Comparison of ENCODE assay signal across 14 cellular contexts in the genomic region with DNA sequence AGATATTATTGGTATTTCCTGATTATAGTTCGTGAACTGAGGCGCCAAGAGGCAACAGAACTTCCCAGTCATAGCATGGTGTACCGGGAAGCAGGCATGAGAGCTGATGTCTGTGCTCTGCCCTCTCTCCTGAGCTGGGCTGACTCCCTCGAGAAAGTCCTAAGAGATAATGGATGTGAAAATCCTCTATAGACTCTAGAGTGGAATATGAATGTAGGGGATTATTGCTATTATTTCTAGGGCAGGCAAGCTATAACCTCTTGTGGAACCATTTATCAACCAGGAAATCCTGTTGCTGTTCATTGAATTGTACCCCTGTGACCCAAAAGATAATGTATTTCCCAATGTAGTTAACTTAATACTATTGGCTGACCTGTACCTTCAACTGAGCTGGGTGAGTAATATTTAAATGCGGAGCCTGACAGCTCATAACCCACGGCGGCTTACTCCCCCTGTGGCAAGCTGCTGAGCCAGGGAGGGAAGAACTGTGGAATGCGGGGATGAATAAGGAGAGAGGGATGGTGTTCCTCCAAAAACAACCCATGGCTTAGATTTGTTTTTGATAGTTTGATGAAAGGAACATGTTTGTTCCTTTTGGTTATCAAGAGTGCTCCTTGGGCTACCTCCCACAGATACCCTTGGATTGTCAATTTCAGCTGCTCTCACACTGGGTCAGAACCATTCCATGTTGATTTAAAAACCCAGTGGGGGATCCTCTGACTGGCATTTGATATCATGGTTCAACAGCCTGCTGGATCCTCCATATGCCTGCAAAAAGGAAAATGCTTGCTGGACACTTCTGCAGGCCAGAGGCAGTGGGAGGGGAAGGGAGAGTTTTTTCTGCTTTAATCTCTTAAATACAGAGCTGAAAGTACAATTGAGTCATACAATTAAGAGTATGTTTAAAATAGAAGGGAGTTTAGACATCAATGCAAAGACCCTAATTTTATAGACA.
A peak's percentile ranks its signal among the peaks of the same experiment; 100 is the strongest.
DNase-seq lines count a peak whose midpoint lies in the region; ATAC-seq, FAIRE-seq and TF ChIP-seq lines count a peak whose summit lies in the region.
"Had no signal": no experiment of that assay in that cellular context is flagged by ENCODE, and none has a peak within 500 bp of the region (broad histone marks: within the 10 kb centered on the region; RNA-seq: fewer than 3 reads in every experiment).

No MANE protein-coding gene starts in this region.

- H3K4me2 ChIP-seq in astrocyte (ENCODE audit: low read length), result peak overlapping the region; percentile 67

- H3K4me3 ChIP-seq in breast epithelium, result no peak overlapping the region
- H3K4me3 ChIP-seq in astrocyte (ENCODE audit: insufficient read depth, low read depth, low read length), result no peak overlapping the region

- no peak overlapping the region for H3K4me3 Mint-ChIP-seq in MCF 10A (ENCODE audit: unreplicated experiment)
- no peak overlapping the region for H3K4me3 Mint-ChIP-seq in astrocyte (ENCODE audit: unreplicated experiment)
- H3K4me3 Mint-ChIP-seq: activated B cell treated with CpG ODN at 0.5 μM for 24 hours; activated T-helper 17 cell treated with anti-CD3 and anti-CD28 coated beads, Interleukin-2, amount 50 U/mL, for 72 hours had no signal

- H3K4me1 Mint-ChIP-seq in MCF 10A (ENCODE audit: insufficient read depth, unreplicated experiment) (peaks cover 6% of the 10 kb centered on the region), astrocyte (ENCODE audit: low read depth, unreplicated experiment) (peaks cover 17% of the 10 kb centered on the region)
- H3K4me1 Mint-ChIP-seq: activated B cell treated with CpG ODN at 0.5 μM for 24 hours; activated T-helper 17 cell treated with anti-CD3 and anti-CD28 coated beads, Interleukin-2, amount 50 U/mL, for 72 hours had no signal

- no peaks in the 10 kb centered on the region for H4K20me1 ChIP-seq in astrocyte (ENCODE audit: insufficient read depth, low read length)

- H3K36me3 Mint-ChIP-seq in MCF 10A (ENCODE audit: insufficient read depth, unreplicated experiment) (peaks cover 6% of the 10 kb centered on the region), astrocyte (ENCODE audit: low read depth, unreplicated experiment) (no peaks in the 10 kb centered on the region)

- H3K27me3 Mint-ChIP-seq in MCF 10A (ENCODE audit: insufficient read depth, unreplicated experiment) (no peaks in the 10 kb centered on the region), astrocyte (ENCODE audit: low read depth, unreplicated experiment) (no peaks in the 10 kb centered on the region)
- H3K27me3 Mint-ChIP-seq: activated B cell treated with CpG ODN at 0.5 μM for 24 hours had no signal

- no TSS peak for BruUV-seq in MCF 10A (replicated peaks; lab: Mats Ljungman, UMichigan)

- peak; percentile 93 for FAIRE-seq in astrocyte (lab: Jason Lieb, UNC)
- FAIRE-seq: A204.1 had no signal

- no peak for TF ChIP-seq CTCF in MCF 10A (IDR thresholded peaks at IDR 0.05; ENCODE audit: unreplicated experiment)
- no peak for TF ChIP-seq CTCF in breast epithelium (IDR thresholded peaks at IDR 0.05)
- TF ChIP-seq CTCF in astrocyte (IDR thresholded peaks at IDR 0.05; ENCODE audit: insufficient read depth, low read depth, low read length), result no peak

- H3K9ac ChIP-seq in astrocyte (ENCODE audit: low read length), result peak overlapping the region; percentile 29

- DNase-seq in MCF 10A (ENCODE audit: unreplicated experiment) (peak; percentile 68), breast epithelium (ENCODE audit: low spot score in 2 of 2) (no peak), astrocyte (ENCODE audit: low read depth) (peak; percentile 80), head of caudate nucleus (peak in 26 of 42 donors; percentile 5 to 78 (median 46)), stromal cell of bone marrow (ENCODE audit: low read depth) (peak; percentile 78), GF-D8 (lab: John Stamatoyannopoulos, UW) (no peak)
- no peak for DNase-seq in activated CD4-positive, alpha-beta T cell treated with anti-CD3 and anti-CD28 coated beads for 48 hours
- DNase-seq: activated B cell treated with CpG ODN at 0.5 μM for 24 hours; effector CD8-positive, alpha-beta T cell; left colon; NCI-H1930 had no signal

- no peaks in the 10 kb centered on the region for H3K27me3 ChIP-seq in breast epithelium
- no peaks in the 10 kb centered on the region for H3K27me3 ChIP-seq in astrocyte (ENCODE audit: insufficient read depth, low read length)

- POLR2A ChIA-PET in MCF 10A (lab: Yijun Ruan, JAX), result interaction anchor here (0.5 to 0.6 kb wide), 2 partner anchors 10 to 30 kb away, joined by 3 to 4 read pairs; no protein-coding TSS in a partner anchor

- H2AFZ ChIP-seq in astrocyte (ENCODE audit: low read depth, low read length), result peak overlapping the region; percentile 3

- no peaks in the 10 kb centered on the region for H3K4me1 ChIP-seq in breast epithelium
- H3K4me1 ChIP-seq in astrocyte (ENCODE audit: insufficient read depth, low read length), result peaks cover 23% of the 10 kb centered on the region

- H3K79me2 ChIP-seq in astrocyte (ENCODE audit: insufficient read depth, low read length), result no peaks in the 10 kb centered on the region

- CTCF ChIA-PET in MCF 10A (lab: Yijun Ruan, JAX), result interaction anchor here (0.5 to 0.7 kb wide), 6 partner anchors 16 to 1371 kb away, joined by 3 to 5 read pairs (median 3); no protein-coding TSS in a partner anchor

- no peak overlapping the region for H3K27ac Mint-ChIP-seq in MCF 10A (ENCODE audit: low read depth, unreplicated experiment)
- H3K27ac Mint-ChIP-seq in astrocyte (ENCODE audit: unreplicated experiment), result peak overlapping the region; percentile 19
- H3K27ac Mint-ChIP-seq: activated B cell treated with CpG ODN at 0.5 μM for 24 hours; activated T-helper 17 cell treated with anti-CD3 and anti-CD28 coated beads, Interleukin-2, amount 50 U/mL, for 72 hours had no signal

- intact Hi-C loops in MCF 10A (cut with micrococcal nuclease), result loop anchor here (1.0 kb wide), 1 partner anchor 310 kb away; no protein-coding TSS in a partner anchor
- intact Hi-C loops in breast epithelium (cut with DNase I; ENCODE audit: low total_unique reads), result no loop called here
- intact Hi-C loops in head of caudate nucleus (cut with DNase I), result no loop called here

- TF ChIP-seq POLR2A in breast epithelium (IDR thresholded peaks at IDR 0.05), result no peak

- H3K36me3 ChIP-seq in breast epithelium (no peaks in the 10 kb centered on the region), astrocyte (ENCODE audit: insufficient read depth, low read length) (no peaks in the 10 kb centered on the region)

- no peaks in the 10 kb centered on the region for H3K9me3 ChIP-seq in breast epithelium
- no peaks in the 10 kb centered on the region for H3K9me3 ChIP-seq in astrocyte (ENCODE audit: insufficient read depth, low read depth, low read length)

- H3K27ac ChIP-seq in breast epithelium (no peak overlapping the region), astrocyte (ENCODE audit: low read depth, low read length) (peak overlapping the region; percentile 63)

- no peak for ATAC-seq in HG02678 (IDR thresholded peaks at IDR 0.05; ENCODE audit: unreplicated experiment)
- ATAC-seq: activated T-helper 17 cell treated with anti-CD3 and anti-CD28 coated beads, Interleukin-2, amount 50 U/mL, for 72 hours; left colon had no signal

- H3K9me3 Mint-ChIP-seq in MCF 10A (ENCODE audit: unreplicated experiment), result no peaks in the 10 kb centered on the region
- H3K9me3 Mint-ChIP-seq in astrocyte (ENCODE audit: unreplicated experiment), result no peaks in the 10 kb centered on the region
- H3K9me3 Mint-ChIP-seq: activated B cell treated with CpG ODN at 0.5 μM for 24 hours had no signal

Comparison
In these comparisons a context has a peak if more than half of its experiments do, and no peak if none do; other contexts are left out.
1. DNase-seq: peak in MCF 10A (single experiment), astrocyte (single experiment), head of caudate nucleus (26 of 42) and stromal cell of bone marrow (single experiment); none in breast epithelium (0 of 2), activated CD4-positive, alpha-beta T cell treated with anti-CD3 and anti-CD28 coated beads for 48 hours (single experiment) and GF-D8 (single experiment).